In genomic region chr1:906532-907420, GRCh38 we compare ENCODE assay signal across 10 cellular contexts. TPM values are rescaled to one million over a fixed set of nuclear protein-coding genes. Genes with fewer than 3 reads are reported as not detected.
DNase-seq lines count a peak whose midpoint lies in the region; ATAC-seq, FAIRE-seq and TF ChIP-seq lines count a peak whose summit lies in the region.
"Had no signal": no experiment of that assay in that cellular context is flagged by ENCODE, and none has a peak within 500 bp of the region (broad histone marks: within the 10 kb centered on the region; RNA-seq: fewer than 3 reads in every experiment).

No MANE protein-coding gene starts in this region.

- no peak for FAIRE-seq in D721Med (lab: Jason Lieb, UNC)

- no peaks in the 10 kb centered on the region for H3K36me3 ChIP-seq in heart left ventricle
- H3K36me3 ChIP-seq: thoracic aorta had no signal

- H3K9me3 ChIP-seq in heart left ventricle = no peaks in the 10 kb centered on the region
- H3K9me3 ChIP-seq: thoracic aorta had no signal

- intact Hi-C loops in activated naive CD4-positive, alpha-beta T cell treated with anti-CD3 and anti-CD28 coated beads for 36 hours (cut with micrococcal nuclease) = loop anchor here (2.0 kb wide), 1 partner anchor 34 kb away; no protein-coding TSS in a partner anchor
- intact Hi-C loops in heart left ventricle (cut with DNase I) = loop anchor here in 4 of 10 donors (5.0 to 10.0 kb wide), 4 partner anchors 48 to 91 kb away; partner anchors contain the start of genes NOC2L (in 2 of the 4), KLHL17 (in 1 of the 4) and PLEKHN1 (in 1 of the 4)

- H3K9me3 Mint-ChIP-seq in activated naive CD4-positive, alpha-beta T cell treated with anti-CD3 and anti-CD28 coated beads for 36 hours = peaks cover 1% of the 10 kb centered on the region
- no peaks in the 10 kb centered on the region for H3K9me3 Mint-ChIP-seq in stimulated activated memory B cell treated with anti-CD40 and anti-IgM and Interleukin-4, amounts not matched to agents 10 μg/mL and 1 μg/mL and 100 μg/mL, for 72 hours

- peak overlapping the region in 1 of 12 donors; percentile 6 for H3K4me3 ChIP-seq in heart left ventricle
- H3K4me3 ChIP-seq: thoracic aorta had no signal

- no peak overlapping the region for H3K27ac Mint-ChIP-seq in activated naive CD4-positive, alpha-beta T cell treated with anti-CD3 and anti-CD28 coated beads for 36 hours
- H3K27ac Mint-ChIP-seq in stimulated activated memory B cell treated with anti-CD40 and anti-IgM and Interleukin-4, amounts not matched to agents 10 μg/mL and 1 μg/mL and 100 μg/mL, for 72 hours = no peak overlapping the region

- 29 to 45% (median 41%) methylated on average over 15 to 20 of the region's 20 CpGs for WGBS in heart left ventricle, 4 donors

- no peak for DNase-seq in activated naive CD4-positive, alpha-beta T cell treated with anti-CD3 and anti-CD28 coated beads for 36 hours
- DNase-seq in activated naive CD4-positive, alpha-beta T cell treated with Interleukin-2 at 50 U/mL for 16 hours = no peak
- peak; percentile 62 for DNase-seq in UCSD-AML1 (lab: John Stamatoyannopoulos, UW; ENCODE audit: unreplicated experiment)
- DNase-seq in heart left ventricle = peak; percentile 5 to 52 (median 36)
- no peak for DNase-seq in D721Med (ENCODE audit: insufficient read length, low spot score)
- DNase-seq in NCI-H446 (lab: John Stamatoyannopoulos, UW) = no peak
- no peak for DNase-seq in NCI-H510A treated with DMSO at 0.1 percent for 48 hours (lab: John Stamatoyannopoulos, UW)
- DNase-seq: DND-41 had no signal

- H3K27me3 Mint-ChIP-seq in activated naive CD4-positive, alpha-beta T cell treated with anti-CD3 and anti-CD28 coated beads for 36 hours (ENCODE audit: low read depth) = peaks cover 44% of the 10 kb centered on the region
- H3K27me3 Mint-ChIP-seq in stimulated activated memory B cell treated with anti-CD40 and anti-IgM and Interleukin-4, amounts not matched to agents 10 μg/mL and 1 μg/mL and 100 μg/mL, for 72 hours = peaks cover 72% of the 10 kb centered on the region

- H3K27ac ChIP-seq in heart left ventricle = no peak overlapping the region
- H3K27ac ChIP-seq: thoracic aorta had no signal

- H3K4me3 Mint-ChIP-seq in activated naive CD4-positive, alpha-beta T cell treated with anti-CD3 and anti-CD28 coated beads for 36 hours = peak overlapping the region; percentile 15
- H3K4me3 Mint-ChIP-seq in stimulated activated memory B cell treated with anti-CD40 and anti-IgM and Interleukin-4, amounts not matched to agents 10 μg/mL and 1 μg/mL and 100 μg/mL, for 72 hours = no peak overlapping the region

- H3K4me1 Mint-ChIP-seq in activated naive CD4-positive, alpha-beta T cell treated with anti-CD3 and anti-CD28 coated beads for 36 hours (ENCODE audit: low read depth) = peaks cover 6% of the 10 kb centered on the region
- H3K4me1 Mint-ChIP-seq in stimulated activated memory B cell treated with anti-CD40 and anti-IgM and Interleukin-4, amounts not matched to agents 10 μg/mL and 1 μg/mL and 100 μg/mL, for 72 hours = peaks cover 21% of the 10 kb centered on the region

- peaks cover 2 to 33% (median 15%) of the 10 kb centered on the region in 9 donors for H3K27me3 ChIP-seq in heart left ventricle

- peaks cover 0 to 38% (median 11%) of the 10 kb centered on the region in 12 donors for H3K4me1 ChIP-seq in heart left ventricle

- TF ChIP-seq CTCF in heart left ventricle (IDR thresholded peaks at IDR 0.05) = no peak
- no peak for TF ChIP-seq CTCF in D721Med (IDR thresholded peaks at IDR 0.05; ENCODE audit: insufficient read depth, missing control alignments)

- TF ChIP-seq POLR2A in heart left ventricle (IDR thresholded peaks at IDR 0.05) = no peak

- no peaks in the 10 kb centered on the region for H3K36me3 Mint-ChIP-seq in activated naive CD4-positive, alpha-beta T cell treated with anti-CD3 and anti-CD28 coated beads for 36 hours (ENCODE audit: low read depth)
- no peaks in the 10 kb centered on the region for H3K36me3 Mint-ChIP-seq in stimulated activated memory B cell treated with anti-CD40 and anti-IgM and Interleukin-4, amounts not matched to agents 10 μg/mL and 1 μg/mL and 100 μg/mL, for 72 hours

- ATAC-seq in heart left ventricle = peak; percentile 8 to 65 (median 50)
- peak; percentile 74 for ATAC-seq in stimulated activated memory B cell treated with anti-CD40 and anti-IgM and Interleukin-4, amounts not matched to agents 10 μg/mL and 1 μg/mL and 100 μg/mL, for 72 hours

- CTCF ChIA-PET in activated naive CD4-positive, alpha-beta T cell treated with anti-CD3 and anti-CD28 coated beads for 36 hours (lab: Charles Lee) = interaction anchor here (0.7 to 2.1 kb wide), 4 partner anchors 32 to 75 kb away, joined by 4 to 11 read pairs (median 6); no protein-coding TSS in a partner anchor

RNA-seq across cellular contexts. Expression of gene SAMD11, which starts 16.9 kb away (rescaled TPM):
- total RNA-seq in activated naive CD4-positive, alpha-beta T cell treated with anti-CD3 and anti-CD28 coated beads for 36 hours = not detected
- total RNA-seq in heart left ventricle = 1 to 10 TPM in 4 of 9 donors, under 1 TPM in 5; 0.38 to 3.2 (median 0.96) TPM
- 1 to 10 TPM in 1 of 2 donors, under 1 TPM in 1; 0.54 to 1.3 TPM for polyA plus RNA-seq in heart left ventricle

RNA-seq across cellular contexts. Expression of gene NOC2L, which starts 52.3 kb away (rescaled TPM):
- total RNA-seq in activated naive CD4-positive, alpha-beta T cell treated with anti-CD3 and anti-CD28 coated beads for 36 hours = 100 to 1,000 TPM; 113 to 119 TPM
- 10 to 100 TPM; 36.0 to 63.6 (median 43.3) TPM for total RNA-seq in heart left ventricle
- polyA plus RNA-seq in heart left ventricle = 10 to 100 TPM; 55.1 to 85.3 TPM

RNA-seq across cellular contexts. Expression of gene KLHL17, which starts 53.6 kb away (rescaled TPM):
- 10 to 100 TPM; 19.4 to 20.2 TPM for total RNA-seq in activated naive CD4-positive, alpha-beta T cell treated with anti-CD3 and anti-CD28 coated beads for 36 hours
- total RNA-seq in heart left ventricle = 1 to 10 TPM; 1.6 to 6.8 (median 4.7) TPM
- polyA plus RNA-seq in heart left ventricle = 1 to 10 TPM; 5.4 to 5.5 TPM

RNA-seq across cellular contexts. Expression of gene PLEKHN1, which starts 59.5 kb away (rescaled TPM):
- total RNA-seq in activated naive CD4-positive, alpha-beta T cell treated with anti-CD3 and anti-CD28 coated beads for 36 hours = under 1 TPM; 0.52 to 0.69 TPM
- total RNA-seq in heart left ventricle = under 1 TPM in 2 of 9 donors, not detected in 7; 0.37 to 0.63 TPM
- polyA plus RNA-seq in heart left ventricle = under 1 TPM; 0.15 TPM

Comparison
In these comparisons a context has a peak if more than half of its experiments do, and no peak if none do; other contexts are left out.
1. DNase-seq: peak in UCSD-AML1 (single experiment) and heart left ventricle (5 of 5); none in activated naive CD4-positive, alpha-beta T cell treated with anti-CD3 and anti-CD28 coated beads for 36 hours (single experiment), activated naive CD4-positive, alpha-beta T cell treated with Interleukin-2 at 50 U/mL for 16 hours (single experiment), D721Med (single experiment), NCI-H446 (0 of 2) and NCI-H510A treated with DMSO at 0.1 percent for 48 hours (single experiment).